ENCODE assay signal across 12 cellular contexts in the genomic region with DNA sequence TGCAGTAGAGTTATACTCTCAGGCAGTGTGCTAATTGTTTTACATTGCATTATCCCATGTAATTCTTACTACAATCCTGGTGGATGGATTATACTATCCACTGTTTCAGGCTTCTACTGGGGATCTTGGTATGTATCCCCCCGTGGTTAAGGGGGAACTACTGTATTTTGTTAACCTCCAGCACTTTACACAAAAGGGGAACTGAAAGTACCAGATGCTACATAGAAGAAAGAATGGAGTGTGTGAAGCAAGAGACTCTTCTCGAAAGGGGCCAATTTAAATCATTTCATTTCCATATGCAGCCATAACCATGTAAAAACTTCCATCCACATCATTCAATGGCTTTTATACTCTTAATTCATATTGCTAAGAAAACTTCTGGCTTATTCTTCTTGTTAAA.
DNase-seq lines count a peak whose midpoint lies in the region; ATAC-seq, FAIRE-seq and TF ChIP-seq lines count a peak whose summit lies in the region.
"Had no signal": no experiment of that assay in that cellular context is flagged by ENCODE, and none has a peak within 500 bp of the region (broad histone marks: within the 10 kb centered on the region; RNA-seq: fewer than 3 reads in every experiment).

No MANE protein-coding gene starts in this region.

- no peaks in the 10 kb centered on the region for H3K27me3 ChIP-seq in esophagus squamous epithelium
- H3K27me3 ChIP-seq: esophagus muscularis mucosa had no signal

- peaks cover 0 to 29% (median 0%) of the 10 kb centered on the region in 3 donors for H3K36me3 ChIP-seq in esophagus squamous epithelium
- H3K36me3 ChIP-seq: esophagus muscularis mucosa had no signal

- no peak overlapping the region for H3K4me3 ChIP-seq in esophagus squamous epithelium
- H3K4me3 ChIP-seq: esophagus muscularis mucosa had no signal

- no peak for DNase-seq in left cardiac atrium
- no peak for DNase-seq in cardiac septum (ENCODE audit: low spot score)
- peak; percentile 97 for DNase-seq in NAMALWA (ENCODE audit: low spot score)
- DNase-seq in urothelium cell line (ENCODE audit: low spot score) = no peak
- no peak for DNase-seq in kidney tubule cell (ENCODE audit: low spot score)
- no peak for DNase-seq in DMS79 treated with DMSO at 0.1 percent for 48 hours (lab: John Stamatoyannopoulos, UW)
- DNase-seq in esophagus squamous epithelium (lab: John Stamatoyannopoulos, UW) = no peak
- DNase-seq: activated effector memory CD4-positive, alpha-beta T cell treated with Interleukin-2 at 50 U/mL for 16 hours had no signal

- 76 to 78% methylated on average over 2 of the region's 2 CpGs for WGBS in esophagus squamous epithelium, 2 donors

- FAIRE-seq in urothelium cell line (lab: Jason Lieb, UNC) = peak; percentile 20
- FAIRE-seq: A204.1, H1 had no signal

- H3K27ac ChIP-seq in esophagus squamous epithelium = no peak overlapping the region
- H3K27ac ChIP-seq: esophagus muscularis mucosa had no signal

- intact Hi-C loops in left cardiac atrium (cut with DNase I) (no loop called here), cardiac septum (cut with DNase I) (no loop called here), esophagus squamous epithelium (cut with DNase I) (no loop called here)

- no peak for TF ChIP-seq POLR2A in esophagus squamous epithelium (IDR thresholded peaks at IDR 0.05)

- TF ChIP-seq CTCF in esophagus squamous epithelium (IDR thresholded peaks at IDR 0.05) = no peak

- H3K4me1 ChIP-seq in esophagus squamous epithelium = no peaks in the 10 kb centered on the region

- no peaks in the 10 kb centered on the region for H3K9me3 ChIP-seq in esophagus squamous epithelium
- H3K9me3 ChIP-seq: esophagus muscularis mucosa had no signal

- ATAC-seq in left cardiac atrium (peak; percentile 47 to 56), HG02938 (IDR thresholded peaks at IDR 0.05; ENCODE audit: unreplicated experiment) (peak; percentile 93)
